ENCODE assay signal across 8 cellular contexts in the genomic region with DNA sequence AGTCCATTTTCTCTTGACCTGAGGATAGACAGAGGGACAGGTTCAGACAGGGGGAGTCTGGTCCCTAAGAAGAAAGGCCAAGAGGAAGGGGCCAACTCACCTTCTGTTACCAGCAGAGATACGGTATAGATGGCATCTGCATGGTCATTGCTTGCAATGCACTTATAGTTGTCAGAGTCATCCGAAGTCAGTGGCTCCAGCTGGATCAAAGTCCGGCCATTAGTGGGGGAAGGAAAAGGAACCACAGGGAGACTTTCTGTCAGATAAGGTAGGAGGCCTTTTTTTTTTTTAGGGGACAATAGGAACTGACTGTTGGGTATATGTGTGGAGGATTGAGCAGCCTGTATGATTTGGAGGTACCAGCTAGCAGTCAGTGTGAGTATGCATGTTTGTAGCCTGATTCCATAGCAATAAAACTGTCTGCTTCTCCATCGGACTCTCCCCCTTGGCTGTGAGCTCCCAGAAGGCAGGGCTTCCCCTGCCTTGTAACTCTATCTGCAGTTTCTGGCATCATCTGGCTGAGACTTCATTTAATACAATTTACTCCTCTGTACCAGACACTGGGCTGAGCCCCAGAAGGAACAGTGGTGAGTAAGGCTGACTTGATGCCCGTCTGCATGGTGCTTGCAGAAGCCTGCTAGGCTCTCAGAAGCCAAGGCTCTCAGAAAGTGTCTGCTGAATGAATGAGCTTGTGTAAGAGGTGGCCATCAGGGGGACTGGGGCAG. TPM values are rescaled to one million over a fixed set of nuclear protein-coding genes. Genes with fewer than 3 reads are reported as not detected.
A peak's percentile ranks its signal among the peaks of the same experiment; 100 is the strongest.
DNase-seq lines count a peak whose midpoint lies in the region; ATAC-seq and TF ChIP-seq lines count a peak whose summit lies in the region.

No MANE protein-coding gene starts in this region.

- H3K4me3 Mint-ChIP-seq in IgD-negative memory B cell: peak overlapping the region; percentile 85 to 97 (median 88)
- peak overlapping the region; percentile 87 to 96 (median 93) for H3K4me3 Mint-ChIP-seq in naive thymus-derived CD8-positive, alpha-beta T cell

- H3K9me3 ChIP-seq in BLaER1: no peaks in the 10 kb centered on the region
- H3K9me3 ChIP-seq in transverse colon: no peaks in the 10 kb centered on the region

- no peaks in the 10 kb centered on the region for H3K27me3 ChIP-seq in BLaER1
- H3K27me3 ChIP-seq in transverse colon: no peaks in the 10 kb centered on the region

- ATAC-seq in naive thymus-derived CD8-positive, alpha-beta T cell: no peak

- TF ChIP-seq EP300 in transverse colon (IDR thresholded peaks at IDR 0.05; ENCODE audit: low read depth): no peak

- no peak overlapping the region for H3K9ac ChIP-seq in BLaER1

- no peak for DNase-seq in naive thymus-derived CD8-positive, alpha-beta T cell
- DNase-seq in GM20000 (ENCODE audit: low spot score) (no peak), transverse colon (no peak), DMS79 (lab: John Stamatoyannopoulos, UW) (no peak), activated gamma-delta T cell (lab: John Stamatoyannopoulos, UW) (no peak)

- no peaks in the 10 kb centered on the region for H4K20me1 ChIP-seq in BLaER1

- no peak overlapping the region for H3K27ac Mint-ChIP-seq in IgD-negative memory B cell
- peak overlapping the region in 7 of 10 donors; percentile 9 to 87 (median 66) for H3K27ac Mint-ChIP-seq in naive thymus-derived CD8-positive, alpha-beta T cell

- POLR2A ChIA-PET in naive thymus-derived CD8-positive, alpha-beta T cell (lab: Charles Lee): no interaction called here

- no peaks in the 10 kb centered on the region for H3K36me3 Mint-ChIP-seq in IgD-negative memory B cell
- no peaks in the 10 kb centered on the region for H3K36me3 Mint-ChIP-seq in naive thymus-derived CD8-positive, alpha-beta T cell

- TF ChIP-seq CTCF in GM20000 (IDR thresholded peaks at IDR 0.05; ENCODE audit: extremely low read depth, missing control alignments) (no peak), transverse colon (IDR thresholded peaks at IDR 0.05) (no peak)

- 69 to 100% methylated on average over 1 to 5 of the region's 5 CpGs for WGBS in transverse colon (ENCODE audit: low coverage in 1 of 2), 2 donors

- intact Hi-C loops in transverse colon (cut with DNase I; ENCODE audit: low total_unique reads): no loop called here

- H3K9me3 Mint-ChIP-seq in IgD-negative memory B cell: no peaks in the 10 kb centered on the region
- no peaks in the 10 kb centered on the region for H3K9me3 Mint-ChIP-seq in naive thymus-derived CD8-positive, alpha-beta T cell

- TF ChIP-seq POLR2A in transverse colon (IDR thresholded peaks at IDR 0.05): no peak

- H3K27ac ChIP-seq in BLaER1: no peak overlapping the region
- H3K27ac ChIP-seq in cingulate gyrus (ENCODE audit: low read depth, low read length): peak overlapping the region; percentile 67
- peak overlapping the region in 2 of 4 donors; percentile 42 to 77 for H3K27ac ChIP-seq in transverse colon

- in situ Hi-C loops in transverse colon (cut with MboI; ENCODE audit: low pct_ligation_motif_present in 1 of 4, low pct_unique_long_range_greater_than_20kb in 1 of 4, low sequenced_read_pairs in 3 of 4): no loop called here

- peak overlapping the region; percentile 96 for H3K4me2 ChIP-seq in BLaER1

- peaks cover 0 to 4% (median 1%) of the 10 kb centered on the region in 3 donors for H3K4me1 Mint-ChIP-seq in IgD-negative memory B cell
- peaks cover 2 to 22% (median 8%) of the 10 kb centered on the region in 4 donors for H3K4me1 Mint-ChIP-seq in naive thymus-derived CD8-positive, alpha-beta T cell

- H3K36me3 ChIP-seq in BLaER1: no peaks in the 10 kb centered on the region
- no peaks in the 10 kb centered on the region for H3K36me3 ChIP-seq in transverse colon

- peaks cover 1% of the 10 kb centered on the region for H3K27me3 Mint-ChIP-seq in IgD-negative memory B cell
- no peaks in the 10 kb centered on the region for H3K27me3 Mint-ChIP-seq in naive thymus-derived CD8-positive, alpha-beta T cell

- H3K4me1 ChIP-seq in BLaER1 (peaks cover 6% of the 10 kb centered on the region), transverse colon (peaks cover 9 to 19% (median 17%) of the 10 kb centered on the region in 4 donors)

- H3K4me3 ChIP-seq in BLaER1 (no peak overlapping the region), transverse colon (peak overlapping the region in 1 of 4 donors; percentile 59)

RNA-seq across cellular contexts. Expression of gene IGSF22, which starts 5.7 kb away (rescaled TPM):
- 4.0 TPM for polyA plus RNA-seq in IgD-negative memory B cell
- 1 to 10 TPM; 4.1 to 5.4 TPM for total RNA-seq in naive thymus-derived CD8-positive, alpha-beta T cell
- 1 to 10 TPM; 2.3 to 5.3 (median 4.6) TPM for polyA plus RNA-seq in naive thymus-derived CD8-positive, alpha-beta T cell
- under 1 TPM in 1 of 4 donors, not detected in 3; 0.16 TPM for total RNA-seq in transverse colon

RNA-seq across cellular contexts. Expression of gene TMEM86A, which starts 21.7 kb away (rescaled TPM):
- 0.56 TPM for polyA plus RNA-seq in IgD-negative memory B cell
- total RNA-seq in naive thymus-derived CD8-positive, alpha-beta T cell: 1 to 10 TPM; 4.6 to 6.7 TPM
- polyA plus RNA-seq in naive thymus-derived CD8-positive, alpha-beta T cell: 1 to 10 TPM in 2 of 3 donors, under 1 TPM in 1; 0.43 to 1.9 (median 1.2) TPM
- 1 to 10 TPM; 2.6 to 4.9 (median 3.6) TPM for total RNA-seq in transverse colon

Comparison
In these comparisons a context has a peak if more than half of its experiments do, and no peak if none do; other contexts are left out.
1. H3K27ac Mint-ChIP-seq: peak in naive thymus-derived CD8-positive, alpha-beta T cell (7 of 10); none in IgD-negative memory B cell (0 of 3).
2. RNA of gene IGSF22, which starts 5.7 kb away (total RNA-seq): 4.1 to 5.4 TPM in naive thymus-derived CD8-positive, alpha-beta T cell; 0.16 TPM in transverse colon; every median in the first group is over 4 times any median in the second.